ENCODE assay signal across 24 cellular contexts in the genomic region with DNA sequence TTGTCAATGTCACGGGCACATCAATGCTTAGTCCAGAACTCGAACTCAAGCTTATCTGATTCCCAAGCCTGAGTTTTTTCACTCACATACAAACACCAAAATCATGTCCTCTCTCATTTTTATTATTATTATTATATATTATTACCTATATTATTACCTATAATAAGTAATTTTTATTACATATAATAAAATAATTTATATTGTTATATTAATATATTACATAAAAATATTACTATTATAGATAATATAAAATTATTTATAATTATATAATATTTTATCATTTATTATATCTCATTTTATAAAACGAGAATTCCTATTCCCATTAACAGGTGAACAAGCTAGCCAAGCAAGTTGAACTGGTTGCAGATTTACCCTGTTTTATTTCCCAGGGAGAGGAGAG. TPM values are rescaled to one million over a fixed set of nuclear protein-coding genes. Genes with fewer than 3 reads are reported as not detected.
DNase-seq lines count a peak whose midpoint lies in the region; ATAC-seq, FAIRE-seq and TF ChIP-seq lines count a peak whose summit lies in the region.
"Had no signal": no experiment of that assay in that cellular context is flagged by ENCODE, and none has a peak within 500 bp of the region (broad histone marks: within the 10 kb centered on the region; RNA-seq: fewer than 3 reads in every experiment).

No MANE protein-coding gene starts in this region.

- H3K4me2 ChIP-seq in HCT116 (ENCODE audit: low read length) = peak overlapping the region; percentile 13; the same call in 1 of the 2 replicates
- no peak overlapping the region for H3K4me2 ChIP-seq in H1 (ENCODE audit: insufficient read depth in 1 of 2, low read depth in 2 of 2, low read length in 2 of 2)

- CTCF ChIA-PET in HCT116 (lab: Charles Lee) (no interaction called here), H1 (lab: Charles Lee; ENCODE audit: partially characterized antibody) (no interaction called here)

- no peak for TF ChIP-seq CTCF in HCT116 (IDR thresholded peaks at IDR 0.05 in 2 of 3, conservative IDR thresholded peaks at IDR 0.05 in 1 of 3; ENCODE audit: borderline replicate concordance in 1 of 3, insufficient read depth in 1 of 3, low read depth in 2 of 3, low read length in 2 of 3)
- no peak for TF ChIP-seq CTCF in H1 (IDR thresholded peaks at IDR 0.05; ENCODE audit: control extremely low read depth in 1 of 3, insufficient read depth in 1 of 3, low read depth in 1 of 3, low read length in 3 of 3)
- TF ChIP-seq CTCF in pancreas (IDR thresholded peaks at IDR 0.05) = no peak

- POLR2A ChIA-PET in HCT116 (lab: Charles Lee) = no interaction called here
- POLR2A ChIA-PET in H1 (lab: Charles Lee; ENCODE audit: partially characterized antibody) = no interaction called here

- H3K56ac ChIP-seq in H1 (replicated peaks; ENCODE audit: insufficient read length, low read depth, low read length) = no peak overlapping the region

- no peaks in the 10 kb centered on the region for H3K23me2 ChIP-seq in H1 (ENCODE audit: low read depth, low read length)

- no peak overlapping the region for H3K23ac ChIP-seq in H1 (ENCODE audit: insufficient read length)

- no peak for TF ChIP-seq EP300 in H1 (IDR thresholded peaks at IDR 0.05; ENCODE audit: borderline replicate concordance in 1 of 2, low read depth in 2 of 2, low read length in 2 of 2)

- TF ChIP-seq RAD21 in HCT116 (IDR thresholded peaks at IDR 0.05; ENCODE audit: low read depth) (no peak), H1 (IDR thresholded peaks at IDR 0.05 in 1 of 2, conservative IDR thresholded peaks at IDR 0.05 in 1 of 2; ENCODE audit: low read depth in 2 of 2, low read length in 2 of 2) (no peak)

- no peaks in the 10 kb centered on the region for H3K36me3 ChIP-seq in HCT116 (ENCODE audit: control insufficient read depth in 1 of 2, insufficient read depth in 2 of 2, low read length in 2 of 2)
- H3K36me3 ChIP-seq in H1 (ENCODE audit: control insufficient read depth in 2 of 4, insufficient read depth in 4 of 4, low read length in 3 of 4) = no peaks in the 10 kb centered on the region
- no peaks in the 10 kb centered on the region for H3K36me3 ChIP-seq in pancreas
- H3K36me3 ChIP-seq: heart left ventricle, neutrophil, uterus had no signal

- no peak overlapping the region for H3K18ac ChIP-seq in H1 (ENCODE audit: extremely low read depth, low read length)

- H3K27ac ChIP-seq in HCT116 (ENCODE audit: low read depth, low read length) (no peak overlapping the region), H1 (ENCODE audit: low read depth, low read length) (no peak overlapping the region), pancreas (no peak overlapping the region), right cardiac atrium (ENCODE audit: low read length) (no peak overlapping the region)
- H3K27ac ChIP-seq: heart left ventricle, neutrophil, psoas muscle, skin epidermis, uterus, VCaP had no signal

- H3K9me2 ChIP-seq in HCT116 (ENCODE audit: insufficient read depth) = no peaks in the 10 kb centered on the region

- H2AFZ ChIP-seq in HCT116 (ENCODE audit: low read depth, low read length, poor library complexity, severe bottlenecking) (peak overlapping the region; percentile 66), H1 (ENCODE audit: low read length) (0 out of 2 replicates have a peak overlapping the region, but pooled peaks have one; percentile 58)

- no peaks in the 10 kb centered on the region for H3K79me1 ChIP-seq in H1 (ENCODE audit: low read depth, low read length)

- peak overlapping the region; percentile 10 for H3K14ac ChIP-seq in H1 (ENCODE audit: insufficient read length)

- H2BK12ac ChIP-seq in H1 (ENCODE audit: low read depth, low read length) = no peak overlapping the region

- H3K9me3 ChIP-seq in HCT116 (ENCODE audit: control insufficient read depth in 1 of 2, insufficient read depth in 1 of 2, low read depth in 1 of 2, low read length in 2 of 2) = no peaks in the 10 kb centered on the region
- no peaks in the 10 kb centered on the region for H3K9me3 ChIP-seq in H1 (ENCODE audit: insufficient read depth in 2 of 2, low read depth in 1 of 2, low read length in 1 of 2)
- no peaks in the 10 kb centered on the region for H3K9me3 ChIP-seq in pancreas
- H3K9me3 ChIP-seq in right cardiac atrium (ENCODE audit: control insufficient read depth, low read length) = no peaks in the 10 kb centered on the region
- H3K9me3 ChIP-seq: heart left ventricle, neutrophil, psoas muscle, uterus had no signal

- H3K4me1 ChIP-seq in HCT116 (ENCODE audit: control insufficient read depth in 1 of 2, insufficient read depth in 2 of 2, low read length in 2 of 2) = peaks cover 0 to 5% of the 10 kb centered on the region in 2 experiments; a peak in 1 of 4 replicates
- peaks cover 0 to 10% (median 4%) of the 10 kb centered on the region in 4 experiments; a peak in 4 of 7 replicates for H3K4me1 ChIP-seq in H1 (replicated peaks in 1 of 4; ENCODE audit: control insufficient read depth in 3 of 4, insufficient read depth in 4 of 4, low read length in 3 of 4)
- H3K4me1 ChIP-seq in pancreas = peaks cover 0 to 5% (median 0%) of the 10 kb centered on the region in 3 donors
- H3K4me1 ChIP-seq in right cardiac atrium (ENCODE audit: control insufficient read depth, insufficient read depth, low read length) = no peaks in the 10 kb centered on the region
- H3K4me1 ChIP-seq: heart left ventricle, psoas muscle, uterus had no signal

- no peak overlapping the region for H3K9ac ChIP-seq in HCT116 (ENCODE audit: low read length)
- no peak overlapping the region for H3K9ac ChIP-seq in H1 (replicated peaks in 1 of 4; ENCODE audit: extremely low read depth in 1 of 4, low read depth in 3 of 4, low read length in 3 of 4)

- no peak overlapping the region for H2BK15ac ChIP-seq in H1 (ENCODE audit: low read length)

- no peak overlapping the region for H2BK120ac ChIP-seq in H1 (replicated peaks; ENCODE audit: low read depth, low read length)

- no TSS peak for BruUV-seq in HCT116 (replicated peaks; lab: Mats Ljungman, UMichigan)

- no peak overlapping the region for H3K4ac ChIP-seq in H1 (replicated peaks; ENCODE audit: insufficient read length, low read depth, low read length)

- H3K4me3 ChIP-seq in HCT116 (replicated peaks in 1 of 2; ENCODE audit: low read depth in 1 of 2, low read length in 2 of 2) (no peak overlapping the region), H1 (ENCODE audit: extremely low read depth in 1 of 4, insufficient read depth in 2 of 4, low read depth in 3 of 4, low read length in 4 of 4) (no peak overlapping the region), pancreas (no peak overlapping the region), right cardiac atrium (ENCODE audit: low read length) (no peak overlapping the region)
- H3K4me3 ChIP-seq: heart left ventricle, psoas muscle, skin epidermis, uterus had no signal

- TF ChIP-seq POLR2A in HCT116 (IDR thresholded peaks at IDR 0.05; ENCODE audit: borderline replicate concordance, extremely low read depth, insufficient read depth, insufficient read length) (no peak), H1 (IDR thresholded peaks at IDR 0.05; ENCODE audit: control extremely low read depth in 1 of 2, low read depth in 2 of 2, low read length in 2 of 2) (no peak)

- intact Hi-C loops in HCT116 (cut with micrococcal nuclease) = no loop called here
- intact Hi-C loops in pancreas (cut with DNase I) = no loop called here
- intact Hi-C loops in right cardiac atrium (cut with DNase I) = no loop called here

- H4K5ac ChIP-seq in H1 (ENCODE audit: insufficient read length, low read depth, low read length) = no peak overlapping the region

- no peak overlapping the region for H2BK20ac ChIP-seq in H1 (ENCODE audit: low read length)

- no peak overlapping the region for H2BK5ac ChIP-seq in H1 (ENCODE audit: low read depth, low read length)

- RAD21 ChIA-PET in HCT116 (lab: Charles Lee; ENCODE audit: low non-redundant PET in 1 of 2, low total read pairs in 2 of 2, uncharacterized antibody in 2 of 2, unreplicated experiment in 2 of 2) = no interaction called here

- DNase-seq in HCT116 (ENCODE audit: low read depth, low spot score) (no peak), RCC 7860 (ENCODE audit: low spot score) (no peak), H1 (ENCODE audit: low read depth in 1 of 2, low spot score in 2 of 2) (no peak), pancreas (no peak), right cardiac atrium (no peak), CD1c-positive myeloid dendritic cell (ENCODE audit: extremely low spot score) (no peak)
- DNase-seq: activated CD4-positive, alpha-beta T cell treated with anti-CD3 and anti-CD28 coated beads, Interleukin-2, amount 10 ng/mL, durations not matched to agents 24 days and 14 days; activated naive CD4-positive, alpha-beta T cell treated with anti-CD3 and anti-CD28 coated beads, Interleukin-2, amount 10 ng/mL, durations not matched to agents 7 days and 5 days; anterior cingulate cortex; CD4-positive, alpha-beta T cell; central memory CD4-positive, alpha-beta T cell; DMS 273 treated with DMSO at 0.1 percent for 48 hours; heart left ventricle; left colon; NCI-H1694 treated with DMSO at 0.1 percent for 48 hours; psoas muscle; uterus had no signal

- H3K27me3 ChIP-seq in HCT116 (ENCODE audit: insufficient read depth, low read length) = no peaks in the 10 kb centered on the region
- H3K27me3 ChIP-seq in H1 (replicated peaks in 1 of 4; ENCODE audit: control insufficient read depth in 3 of 4, extremely low read depth in 1 of 4, insufficient read depth in 3 of 4, low read length in 3 of 4) = no peaks in the 10 kb centered on the region
- no peaks in the 10 kb centered on the region for H3K27me3 ChIP-seq in pancreas
- H3K27me3 ChIP-seq in right cardiac atrium (ENCODE audit: control insufficient read depth, insufficient read depth) = no peaks in the 10 kb centered on the region
- H3K27me3 ChIP-seq: heart left ventricle, neutrophil, uterus had no signal

- ATAC-seq in HCT116 = no peak
- ATAC-seq in pancreas = no peak
- no peak for ATAC-seq in right cardiac atrium
- no peak for ATAC-seq in HG03521 (IDR thresholded peaks at IDR 0.05; ENCODE audit: unreplicated experiment)
- ATAC-seq: heart left ventricle, left colon, psoas muscle had no signal

- H2AK5ac ChIP-seq in H1 (ENCODE audit: low read depth, low read length) = no peak overlapping the region

- H3K79me2 ChIP-seq in HCT116 (ENCODE audit: insufficient read depth, low read length) = no peaks in the 10 kb centered on the region
- H3K79me2 ChIP-seq in H1 (ENCODE audit: control insufficient read depth in 1 of 2, insufficient read depth in 2 of 2, low read length in 2 of 2) = no peaks in the 10 kb centered on the region

- H4K91ac ChIP-seq in H1 (replicated peaks; ENCODE audit: insufficient read length, low read length) = no peak overlapping the region

- H4K20me1 ChIP-seq in HCT116 (ENCODE audit: insufficient read depth) (no peaks in the 10 kb centered on the region), H1 (replicated peaks in 1 of 2; ENCODE audit: control insufficient read depth in 1 of 2, insufficient read depth in 2 of 2, low read length in 2 of 2) (no peaks in the 10 kb centered on the region)

- FAIRE-seq in RCC 7860 (lab: Jason Lieb, UNC) (peak; percentile 69), H1 (lab: Jason Lieb, UNC) (no peak), pancreas (lab: Jason Lieb, UNC) (peak; percentile 88)

- H4K8ac ChIP-seq in H1 (ENCODE audit: extremely low read depth, insufficient read depth, low read length) = no peak overlapping the region

- 93% methylated on average over 3 of the region's 3 CpGs; no CpG with 5 or more reads in 1 of the 2 experiments for WGBS in H1 (ENCODE audit: extremely low coverage in 1 of 2, insufficient coverage in 1 of 2, insufficient read length in 1 of 2, insufficient replicate concordance in 2 of 2, low coverage in 1 of 2, low lambda C conversion rate in 2 of 2, missing lambda C conversion rate in 1 of 2), 2 experiments
- WGBS in pancreas, 2 donors = 66 to 70% methylated on average over 3 of the region's 3 CpGs
- whole genome bisulfite sequencing in right cardiac atrium = 89% methylated on average over 3 of the region's 3 CpGs

RNA-seq across cellular contexts. Expression of gene RXFP1, which starts 13.0 kb away (rescaled TPM):
- total RNA-seq in HCT116 (2021; ENCODE audit: unreplicated experiment) (not detected), pancreas (under 1 TPM; 0.06 to 0.32 (median 0.20) TPM), right cardiac atrium (under 1 TPM in 1 of 4 donors, not detected in 3; 0.09 TPM)
- polyA plus RNA-seq in HCT116 (2012) = not detected in 2 replicates
- 0.56 and 0.57 TPM in 2 replicates for total RNA-seq in H1 (2021; fragmentation: NEBNext Ultra II Directional; extraction: Animal tissue kit (Norgen Biotek cat#: 25700))
- polyA plus RNA-seq in H1 (2011; rRNA removed) (0.13 and 0.14 TPM in 2 replicates), pancreas (under 1 TPM; 0.19 to 0.47 TPM), right cardiac atrium (0.05 TPM)
- 0.16 TPM for polyA plus RNA-seq in H1 (2011; cell fraction: cytosol; rRNA removed)
- polyA plus RNA-seq in H1 (2011; cell fraction: nucleus; rRNA removed) = 0.06 TPM
- polyA plus RNA-seq in H1 (2012, experiment 1 of 2) = 0.13 to 0.29 TPM (median 0.17 TPM) in 4 replicates
- polyA plus RNA-seq in H1 (2012, experiment 2 of 2) = 0.07 TPM
- 0.20 TPM for polyA plus RNA-seq in H1 (2013, experiment 1 of 2)
- polyA plus RNA-seq in H1 (2013, experiment 2 of 2) = 0.15 TPM
- 0.09 and 0.17 TPM in 2 replicates for polyA minus RNA-seq in H1 (2011; rRNA and poly(A)+ RNA removed)
- not detected for polyA minus RNA-seq in H1 (2011; cell fraction: cytosol; rRNA and poly(A)+ RNA removed)
- not detected for polyA minus RNA-seq in H1 (2011; cell fraction: nucleus; rRNA and poly(A)+ RNA removed)
- total RNA-seq: activated CD4-positive, alpha-beta T cell treated with anti-CD3 and anti-CD28 coated beads, Interleukin-2, amount 10 ng/mL, durations not matched to agents 24 days and 14 days; activated T-helper 1 cell treated with anti-CD3 and anti-CD28 coated beads, Interleukin-12 subunit alpha, Interleukin-12 subunit beta, Interleukin-2, Interleukin-4 antibody, amounts not matched to agents 30 ng/mL and 10 ng/mL and 1 ng/mL, durations not matched to agents 14 hours and 24 hours and 36 hours; CD4-positive, alpha-beta T cell; dermis microvascular lymphatic vessel endothelial cell; heart left ventricle; HT1080; psoas muscle had no signal
- polyA plus RNA-seq: heart left ventricle had no signal
